Comparison of ENCODE assay signal across 1 cellular context in the genomic region with DNA sequence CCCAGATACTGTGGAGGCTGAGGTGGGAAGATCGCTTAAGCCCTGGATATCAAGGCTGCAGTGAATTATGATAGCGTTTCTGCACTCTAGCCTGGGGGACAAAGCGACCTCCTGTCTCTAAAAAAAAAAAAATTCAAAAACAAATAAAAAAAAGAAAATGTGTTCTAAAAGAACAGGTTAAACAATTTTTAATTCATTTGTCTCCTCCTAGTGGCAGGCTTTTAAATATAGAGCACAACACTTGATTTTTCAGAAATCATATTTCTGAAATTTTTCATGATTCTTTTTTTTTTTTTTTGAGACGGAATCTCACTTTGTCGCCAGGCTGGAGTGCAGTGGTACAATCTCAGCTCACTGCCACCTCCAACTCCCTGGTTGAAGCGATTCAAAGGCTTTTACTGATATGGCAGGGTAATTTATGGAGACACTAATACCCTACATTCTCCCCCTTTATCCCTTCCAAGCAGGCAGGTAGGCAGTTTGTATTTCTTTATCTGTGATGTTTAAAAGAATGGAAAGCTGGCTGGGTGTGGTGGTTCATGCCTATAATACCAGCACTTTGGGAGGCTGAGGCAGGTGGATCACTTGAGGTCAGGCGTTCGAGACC.
TF ChIP-seq lines count a peak whose summit lies in the region.

No MANE protein-coding gene starts in this region.

TF ChIP-seq in GM12878, 131 proteins besides CTCF, POLR2A, EP300 and RAD21:
- TF ChIP-seq ZZZ3 (IDR thresholded peaks at IDR 0.05; ENCODE audit: control insufficient read depth, insufficient read length, low read depth), result no peak
- TF ChIP-seq TBL1XR1 (IDR thresholded peaks at IDR 0.05; ENCODE audit: low read depth, low read length), result no peak
- TF ChIP-seq, protein P1, sequence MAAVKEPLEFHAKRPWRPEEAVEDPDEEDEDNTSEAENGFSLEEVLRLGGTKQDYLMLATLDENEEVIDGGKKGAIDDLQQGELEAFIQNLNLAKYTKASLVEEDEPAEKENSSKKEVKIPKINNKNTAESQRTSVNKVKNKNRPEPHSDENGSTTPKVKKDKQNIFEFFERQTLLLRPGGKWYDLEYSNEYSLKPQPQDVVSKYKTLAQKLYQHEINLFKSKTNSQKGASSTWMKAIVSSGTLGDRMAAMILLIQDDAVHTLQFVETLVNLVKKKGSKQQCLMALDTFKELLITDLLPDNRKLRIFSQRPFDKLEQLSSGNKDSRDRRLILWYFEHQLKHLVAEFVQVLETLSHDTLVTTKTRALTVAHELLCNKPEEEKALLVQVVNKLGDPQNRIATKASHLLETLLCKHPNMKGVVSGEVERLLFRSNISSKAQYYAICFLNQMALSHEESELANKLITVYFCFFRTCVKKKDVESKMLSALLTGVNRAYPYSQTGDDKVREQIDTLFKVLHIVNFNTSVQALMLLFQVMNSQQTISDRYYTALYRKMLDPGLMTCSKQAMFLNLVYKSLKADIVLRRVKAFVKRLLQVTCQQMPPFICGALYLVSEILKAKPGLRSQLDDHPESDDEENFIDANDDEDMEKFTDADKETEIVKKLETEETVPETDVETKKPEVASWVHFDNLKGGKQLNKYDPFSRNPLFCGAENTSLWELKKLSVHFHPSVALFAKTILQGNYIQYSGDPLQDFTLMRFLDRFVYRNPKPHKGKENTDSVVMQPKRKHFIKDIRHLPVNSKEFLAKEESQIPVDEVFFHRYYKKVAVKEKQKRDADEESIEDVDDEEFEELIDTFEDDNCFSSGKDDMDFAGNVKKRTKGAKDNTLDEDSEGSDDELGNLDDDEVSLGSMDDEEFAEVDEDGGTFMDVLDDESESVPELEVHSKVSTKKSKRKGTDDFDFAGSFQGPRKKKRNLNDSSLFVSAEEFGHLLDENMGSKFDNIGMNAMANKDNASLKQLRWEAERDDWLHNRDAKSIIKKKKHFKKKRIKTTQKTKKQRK (IDR thresholded peaks at IDR 0.05; ENCODE audit: low read depth, low read length), result no peak
- no peak for TF ChIP-seq FOXM1 (IDR thresholded peaks at IDR 0.05; ENCODE audit: low read depth, low read length)
- no peak for TF ChIP-seq CREM (IDR thresholded peaks at IDR 0.05; ENCODE audit: low read depth)
- TF ChIP-seq CBX3 (IDR thresholded peaks at IDR 0.05; ENCODE audit: borderline replicate concordance, low read depth), result no peak
- TF ChIP-seq PAX8 (IDR thresholded peaks at IDR 0.05), result no peak
- TF ChIP-seq, protein P2, sequence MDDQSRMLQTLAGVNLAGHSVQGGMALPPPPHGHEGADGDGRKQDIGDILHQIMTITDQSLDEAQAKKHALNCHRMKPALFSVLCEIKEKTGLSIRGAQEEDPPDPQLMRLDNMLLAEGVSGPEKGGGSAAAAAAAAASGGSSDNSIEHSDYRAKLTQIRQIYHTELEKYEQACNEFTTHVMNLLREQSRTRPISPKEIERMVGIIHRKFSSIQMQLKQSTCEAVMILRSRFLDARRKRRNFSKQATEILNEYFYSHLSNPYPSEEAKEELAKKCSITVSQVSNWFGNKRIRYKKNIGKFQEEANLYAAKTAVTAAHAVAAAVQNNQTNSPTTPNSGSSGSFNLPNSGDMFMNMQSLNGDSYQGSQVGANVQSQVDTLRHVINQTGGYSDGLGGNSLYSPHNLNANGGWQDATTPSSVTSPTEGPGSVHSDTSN (IDR thresholded peaks at IDR 0.05; ENCODE audit: insufficient replicate concordance, low read depth, low read length), result no peak
- TF ChIP-seq SMC3 (IDR thresholded peaks at IDR 0.05; ENCODE audit: borderline replicate concordance, low read length), result peak; percentile 71; the same call in 1 of the 2 replicates
- no peak for TF ChIP-seq LARP7 (IDR thresholded peaks at IDR 0.05)
- TF ChIP-seq ZNF384 (IDR thresholded peaks at IDR 0.05; ENCODE audit: borderline replicate concordance, low read depth, low read length), result peak; percentile 73
- no peak for TF ChIP-seq EED (IDR thresholded peaks at IDR 0.05; ENCODE audit: low read depth)
